ENCODE assay signal across 13 cellular contexts in the genomic region with DNA sequence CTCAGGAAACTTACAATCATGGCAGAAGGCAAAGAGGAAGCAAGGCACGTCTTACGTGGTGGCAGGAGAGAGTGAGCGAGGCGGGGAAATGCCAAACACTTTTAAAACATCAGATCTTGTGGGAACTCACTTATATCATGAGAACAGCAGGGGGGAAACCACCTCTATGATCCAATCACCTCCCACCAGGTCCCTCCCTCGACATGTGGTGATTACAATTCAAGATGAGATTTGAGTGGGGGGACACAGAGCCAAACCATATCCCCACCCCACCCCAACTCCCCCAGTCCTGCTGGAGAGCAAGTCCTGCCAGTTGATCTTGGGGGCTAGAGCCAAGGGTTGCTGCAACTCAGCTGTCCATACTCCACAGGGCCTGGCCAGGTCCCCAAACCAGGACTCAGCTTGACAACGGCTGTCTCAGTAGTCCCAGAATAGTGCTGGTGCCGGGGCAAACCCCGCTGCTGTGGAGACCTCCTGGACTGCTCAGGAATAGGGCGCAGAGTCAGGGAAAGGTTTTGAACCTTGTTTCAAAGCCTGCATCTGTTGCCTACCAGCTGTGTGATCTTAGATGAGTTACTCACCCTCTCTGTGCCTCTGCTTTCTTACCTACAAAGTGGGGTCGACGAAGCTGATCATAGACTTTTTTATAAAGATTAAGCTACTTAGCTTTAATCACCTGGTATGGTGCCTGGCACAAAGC.
DNase-seq lines count a peak whose midpoint lies in the region; ATAC-seq and TF ChIP-seq lines count a peak whose summit lies in the region.
"Had no signal": no experiment of that assay in that cellular context is flagged by ENCODE, and none has a peak within 500 bp of the region (broad histone marks: within the 10 kb centered on the region; RNA-seq: fewer than 3 reads in every experiment).

No MANE protein-coding gene starts in this region.

- H3K9me3 ChIP-seq in CD8-positive, alpha-beta T cell (ENCODE audit: low read length): no peaks in the 10 kb centered on the region
- H3K9me3 ChIP-seq in ovary: no peaks in the 10 kb centered on the region
- H3K9me3 ChIP-seq: upper lobe of left lung had no signal

- TF ChIP-seq EP300 in ovary (IDR thresholded peaks at IDR 0.05): no peak

- no peak overlapping the region for H3K27ac ChIP-seq in CD8-positive, alpha-beta T cell (ENCODE audit: low read depth, low read length)
- no peak overlapping the region for H3K27ac ChIP-seq in ovary
- H3K27ac ChIP-seq: foreskin keratinocyte, upper lobe of left lung had no signal

- H3K27me3 Mint-ChIP-seq in CD8-positive, alpha-beta T cell (ENCODE audit: low read depth): no peaks in the 10 kb centered on the region
- H3K27me3 Mint-ChIP-seq in activated naive CD8-positive, alpha-beta T cell treated with anti-CD3 and anti-CD28 coated beads, Interleukin-2, amount 10 ng/mL, durations not matched to agents 7 days and 5 days: peaks cover 5% of the 10 kb centered on the region

- 83 to 87% (median 85%) methylated on average over 11 of the region's 11 CpGs for WGBS in ovary, 3 donors

- peak overlapping the region; percentile 45 for H3K27ac Mint-ChIP-seq in CD8-positive, alpha-beta T cell
- no peak overlapping the region for H3K27ac Mint-ChIP-seq in activated naive CD8-positive, alpha-beta T cell treated with anti-CD3 and anti-CD28 coated beads, Interleukin-2, amount 10 ng/mL, durations not matched to agents 7 days and 5 days

- peaks cover 40% of the 10 kb centered on the region for H3K36me3 Mint-ChIP-seq in CD8-positive, alpha-beta T cell
- H3K36me3 Mint-ChIP-seq in activated naive CD8-positive, alpha-beta T cell treated with anti-CD3 and anti-CD28 coated beads, Interleukin-2, amount 10 ng/mL, durations not matched to agents 7 days and 5 days: peaks cover 14% of the 10 kb centered on the region

- peaks cover 30% of the 10 kb centered on the region for H3K4me1 Mint-ChIP-seq in CD8-positive, alpha-beta T cell (ENCODE audit: low read depth)
- H3K4me1 Mint-ChIP-seq in activated naive CD8-positive, alpha-beta T cell treated with anti-CD3 and anti-CD28 coated beads, Interleukin-2, amount 10 ng/mL, durations not matched to agents 7 days and 5 days: peaks cover 18% of the 10 kb centered on the region

- no peaks in the 10 kb centered on the region for H3K27me3 ChIP-seq in CD8-positive, alpha-beta T cell (ENCODE audit: insufficient read depth, low read length)
- no peaks in the 10 kb centered on the region for H3K27me3 ChIP-seq in ovary
- H3K27me3 ChIP-seq: foreskin keratinocyte, upper lobe of left lung had no signal

- intact Hi-C loops in CD8-positive, alpha-beta T cell (cut with DNase I, micrococcal nuclease): loop anchor here (5.0 to 10.0 kb wide), 3 partner anchors 317 to 914 kb away; a partner anchor contains a TSS
- intact Hi-C loops in ovary (cut with DNase I): no loop called here

- H3K4me3 ChIP-seq in CD8-positive, alpha-beta T cell (ENCODE audit: low read depth, low read length): no peak overlapping the region
- H3K4me3 ChIP-seq in ovary: no peak overlapping the region
- H3K4me3 ChIP-seq: upper lobe of left lung had no signal

- H3K36me3 ChIP-seq in CD8-positive, alpha-beta T cell (ENCODE audit: insufficient read depth, low read length): peaks cover 8% of the 10 kb centered on the region
- no peaks in the 10 kb centered on the region for H3K36me3 ChIP-seq in ovary

- DNase-seq in activated CD4-positive, CD25-positive, alpha-beta regulatory T cell (lab: John Stamatoyannopoulos, UW): no peak
- DNase-seq in CD8-positive, alpha-beta T cell: no peak
- DNase-seq in activated naive CD8-positive, alpha-beta T cell treated with anti-CD3 and anti-CD28 coated beads, Interleukin-2, amount 10 ng/mL, durations not matched to agents 7 days and 5 days: peak; percentile 24
- peak in 3 of 5 donors; percentile 12 to 17 (median 15) for DNase-seq in ovary
- DNase-seq in NCI-H510A treated with DMSO at 0.1 percent for 48 hours (lab: John Stamatoyannopoulos, UW): no peak
- no peak for DNase-seq in NCI-H2081 (lab: John Stamatoyannopoulos, UW)
- DNase-seq: foreskin keratinocyte, NCI-H2029, retina, T-helper 1 cell, upper lobe of left lung had no signal

- POLR2A ChIA-PET in CD8-positive, alpha-beta T cell (lab: Charles Lee): no interaction called here
- POLR2A ChIA-PET in activated naive CD8-positive, alpha-beta T cell treated with anti-CD3 and anti-CD28 coated beads, Interleukin-2, amount 10 ng/mL, durations not matched to agents 7 days and 5 days (lab: Charles Lee): interaction anchor here (0.9 kb wide), 1 partner anchor 26 kb away, joined by 3 read pairs; no protein-coding TSS in a partner anchor

- CTCF ChIA-PET in CD8-positive, alpha-beta T cell (lab: Charles Lee): interaction anchor here (1.5 to 11.8 kb wide), 4 partner anchors 16 to 197 kb away, joined by 3 to 218 read pairs (median 13); no protein-coding TSS in a partner anchor

- H3K9me3 Mint-ChIP-seq in CD8-positive, alpha-beta T cell: no peaks in the 10 kb centered on the region
- H3K9me3 Mint-ChIP-seq in activated naive CD8-positive, alpha-beta T cell treated with anti-CD3 and anti-CD28 coated beads, Interleukin-2, amount 10 ng/mL, durations not matched to agents 7 days and 5 days: no peaks in the 10 kb centered on the region

- H3K4me3 Mint-ChIP-seq in CD8-positive, alpha-beta T cell: no peak overlapping the region
- no peak overlapping the region for H3K4me3 Mint-ChIP-seq in activated naive CD8-positive, alpha-beta T cell treated with anti-CD3 and anti-CD28 coated beads, Interleukin-2, amount 10 ng/mL, durations not matched to agents 7 days and 5 days

- no peak for TF ChIP-seq CTCF in CD8-positive, alpha-beta T cell (IDR thresholded peaks at IDR 0.05)
- no peak for TF ChIP-seq CTCF in ovary (IDR thresholded peaks at IDR 0.05)

- peak; percentile 8 to 18 for ATAC-seq in activated CD4-positive, CD25-positive, alpha-beta regulatory T cell treated with anti-CD3 and anti-CD28 coated beads, Interleukin-2, amount 50 U/mL, for 24 hours
- no peak for ATAC-seq in CD8-positive, alpha-beta T cell
- no peak for ATAC-seq in activated naive CD8-positive, alpha-beta T cell treated with anti-CD3 and anti-CD28 coated beads, Interleukin-2, amount 10 ng/mL, durations not matched to agents 7 days and 5 days (ENCODE audit: low read depth)
- no peak for ATAC-seq in HG03095 (IDR thresholded peaks at IDR 0.05; ENCODE audit: unreplicated experiment)
- ATAC-seq: foreskin keratinocyte had no signal

- peaks cover 18% of the 10 kb centered on the region for H3K4me1 ChIP-seq in CD8-positive, alpha-beta T cell (ENCODE audit: insufficient read depth, low read length)
- peaks cover 6% of the 10 kb centered on the region for H3K4me1 ChIP-seq in ovary (ENCODE audit: insufficient read depth)

- no peak for TF ChIP-seq POLR2A in ovary (IDR thresholded peaks at IDR 0.05)

Comparison
In these comparisons a context has a peak if more than half of its experiments do, and no peak if none do; other contexts are left out.
1. ATAC-seq: peak in activated CD4-positive, CD25-positive, alpha-beta regulatory T cell treated with anti-CD3 and anti-CD28 coated beads, Interleukin-2, amount 50 U/mL, for 24 hours (2 of 2); none in CD8-positive, alpha-beta T cell (single experiment), activated naive CD8-positive, alpha-beta T cell treated with anti-CD3 and anti-CD28 coated beads, Interleukin-2, amount 10 ng/mL, durations not matched to agents 7 days and 5 days (single experiment) and HG03095 (single experiment).
2. DNase-seq: peak in activated naive CD8-positive, alpha-beta T cell treated with anti-CD3 and anti-CD28 coated beads, Interleukin-2, amount 10 ng/mL, durations not matched to agents 7 days and 5 days (single experiment) and ovary (3 of 5); none in activated CD4-positive, CD25-positive, alpha-beta regulatory T cell (0 of 4), CD8-positive, alpha-beta T cell (0 of 7), NCI-H510A treated with DMSO at 0.1 percent for 48 hours (single experiment) and NCI-H2081 (0 of 2).
3. intact Hi-C loops: an anchor here in CD8-positive, alpha-beta T cell (5.0 to 10.0 kb wide); none called in ovary.